Comparison of ENCODE assay signal across 12 cellular contexts in the genomic region with DNA sequence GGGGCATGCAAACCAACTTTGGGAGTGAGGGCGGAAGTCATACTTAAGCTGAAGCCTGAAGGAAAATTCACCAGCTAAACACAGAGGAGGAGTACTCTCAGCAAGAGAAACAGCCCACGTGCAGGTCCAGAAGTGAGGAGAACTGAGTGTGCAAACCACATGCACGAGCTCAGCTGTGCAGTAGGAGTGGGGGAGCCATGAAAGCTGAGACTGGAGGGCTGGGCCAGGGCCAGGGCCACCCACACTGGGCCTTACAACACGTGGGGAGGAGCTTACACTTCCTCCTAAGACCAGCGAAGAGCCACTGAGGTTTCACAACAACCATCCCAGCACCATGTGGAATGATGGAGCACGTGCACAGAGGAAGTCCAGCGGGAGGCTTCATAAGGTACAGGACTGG. TPM values are rescaled to one million over a fixed set of nuclear protein-coding genes. Genes with fewer than 3 reads are reported as not detected.
DNase-seq lines count a peak whose midpoint lies in the region; ATAC-seq and TF ChIP-seq lines count a peak whose summit lies in the region.
"Had no signal": no experiment of that assay in that cellular context is flagged by ENCODE, and none has a peak within 500 bp of the region (broad histone marks: within the 10 kb centered on the region; RNA-seq: fewer than 3 reads in every experiment).

No MANE protein-coding gene starts in this region.

- peaks cover 0 to 4% (median 0%) of the 10 kb centered on the region in 3 experiments for H3K27me3 ChIP-seq in neuronal stem cell (ENCODE audit: control insufficient read depth in 3 of 3, insufficient read depth in 3 of 3, low read depth in 1 of 3, low read length in 3 of 3)
- H3K27me3 ChIP-seq: colonic mucosa had no signal

- H3K27ac ChIP-seq in neuronal stem cell (replicated peaks; ENCODE audit: low read length) = no peak overlapping the region
- H3K27ac ChIP-seq: colonic mucosa had no signal

- H3K4me3 ChIP-seq in epithelial cell of esophagus (ENCODE audit: low read length) (no peak overlapping the region), neuronal stem cell (ENCODE audit: low read length in 2 of 2) (no peak overlapping the region)
- H3K4me3 ChIP-seq: colonic mucosa had no signal

- no peak overlapping the region for H2BK5ac ChIP-seq in neuronal stem cell (ENCODE audit: low read length)

- H3K36me3 ChIP-seq in neuronal stem cell (replicated peaks in 1 of 2; ENCODE audit: control insufficient read depth in 2 of 2, insufficient read depth in 2 of 2, low read length in 2 of 2) = no peaks in the 10 kb centered on the region
- H3K36me3 ChIP-seq: colonic mucosa had no signal

- H3K9me3 ChIP-seq in neuronal stem cell (replicated peaks in 1 of 2; ENCODE audit: control insufficient read depth in 2 of 2, insufficient read depth in 1 of 2, low read depth in 1 of 2, low read length in 2 of 2) = peaks cover 3 to 14% of the 10 kb centered on the region in 2 donors
- H3K9me3 ChIP-seq: colonic mucosa had no signal

- H3K14ac ChIP-seq in neuronal stem cell (ENCODE audit: low read length) = no peak overlapping the region

- H3K9ac ChIP-seq in neuronal stem cell (ENCODE audit: low read depth, low read length, poor library complexity) = no peak overlapping the region

- H2BK15ac ChIP-seq in neuronal stem cell (ENCODE audit: low read length) = no peak overlapping the region

- TF ChIP-seq CTCF in epithelial cell of esophagus (IDR thresholded peaks at IDR 0.05; ENCODE audit: insufficient read depth, low read depth, low read length, missing control alignments) = no peak

- ATAC-seq in GM19467 (IDR thresholded peaks at IDR 0.05; ENCODE audit: unreplicated experiment) = no peak

- H3K23ac ChIP-seq in neuronal stem cell (ENCODE audit: low read depth, low read length, poor library complexity) = no peak overlapping the region

- H4K91ac ChIP-seq in neuronal stem cell (ENCODE audit: low read depth, low read length, poor library complexity) = no peak overlapping the region

- DNase-seq in EL (peak; percentile 40), NCI-H226 (peak; percentile 76), epithelial cell of esophagus (ENCODE audit: low read depth) (peak; percentile 44), neuronal stem cell (ENCODE audit: low spot score) (no peak), T-helper 1 cell (no peak), NCI-H1417 treated with DMSO at 0.1 percent for 48 hours (lab: John Stamatoyannopoulos, UW) (no peak), 8988T (no peak)
- DNase-seq: activated naive CD4-positive, alpha-beta T cell treated with Interleukin-2 at 50 U/mL for 16 hours; colonic mucosa; naive B cell; stimulated activated naive CD4-positive, alpha-beta T cell had no signal

- peak overlapping the region; percentile 21 for H2AFZ ChIP-seq in neuronal stem cell (ENCODE audit: low read length)

- H3K18ac ChIP-seq in neuronal stem cell (ENCODE audit: low read length) = peak overlapping the region; percentile 45

- no peaks in the 10 kb centered on the region for H3K79me1 ChIP-seq in neuronal stem cell (ENCODE audit: low read depth, low read length)

- H2BK12ac ChIP-seq in neuronal stem cell (ENCODE audit: low read length) = no peak overlapping the region

- no peak overlapping the region for H2AK5ac ChIP-seq in neuronal stem cell (ENCODE audit: low read depth, low read length)

- peaks cover 0 to 4% of the 10 kb centered on the region in 2 donors for H3K4me1 ChIP-seq in neuronal stem cell (ENCODE audit: control insufficient read depth in 2 of 2, insufficient read depth in 1 of 2, low read depth in 1 of 2, low read length in 2 of 2)
- H3K4me1 ChIP-seq: colonic mucosa had no signal

- H3K4me2 ChIP-seq in neuronal stem cell (ENCODE audit: insufficient read depth, low read length, poor library complexity, severe bottlenecking) = no peak overlapping the region

- H3K4ac ChIP-seq in neuronal stem cell (ENCODE audit: low read length) = no peak overlapping the region

- no CpG with 5 or more reads among the region's 7 CpGs for WGBS in neuronal stem cell (ENCODE audit: extremely low coverage in 2 of 2, insufficient read length in 2 of 2, insufficient replicate concordance in 1 of 2), 2 donors

- H4K8ac ChIP-seq in neuronal stem cell (ENCODE audit: low read depth, low read length) = no peak overlapping the region

- no peak overlapping the region for H2BK120ac ChIP-seq in neuronal stem cell (ENCODE audit: low read depth, low read length)

RNA-seq across cellular contexts. Expression of a gene that starts 9.3 kb away (rescaled TPM):
- 11.4 TPM for polyA plus RNA-seq in neuronal stem cell (2013, experiment 1 of 2)
- polyA plus RNA-seq in neuronal stem cell (2013, experiment 2 of 2) = 12.7 TPM

Comparison
In these comparisons a context has a peak if more than half of its experiments do, and no peak if none do; other contexts are left out.
1. DNase-seq: peak in EL (single experiment), NCI-H226 (single experiment) and epithelial cell of esophagus (single experiment); none in neuronal stem cell (single experiment), T-helper 1 cell (0 of 5), NCI-H1417 treated with DMSO at 0.1 percent for 48 hours (single experiment) and 8988T (single experiment).